In the genomic region with DNA sequence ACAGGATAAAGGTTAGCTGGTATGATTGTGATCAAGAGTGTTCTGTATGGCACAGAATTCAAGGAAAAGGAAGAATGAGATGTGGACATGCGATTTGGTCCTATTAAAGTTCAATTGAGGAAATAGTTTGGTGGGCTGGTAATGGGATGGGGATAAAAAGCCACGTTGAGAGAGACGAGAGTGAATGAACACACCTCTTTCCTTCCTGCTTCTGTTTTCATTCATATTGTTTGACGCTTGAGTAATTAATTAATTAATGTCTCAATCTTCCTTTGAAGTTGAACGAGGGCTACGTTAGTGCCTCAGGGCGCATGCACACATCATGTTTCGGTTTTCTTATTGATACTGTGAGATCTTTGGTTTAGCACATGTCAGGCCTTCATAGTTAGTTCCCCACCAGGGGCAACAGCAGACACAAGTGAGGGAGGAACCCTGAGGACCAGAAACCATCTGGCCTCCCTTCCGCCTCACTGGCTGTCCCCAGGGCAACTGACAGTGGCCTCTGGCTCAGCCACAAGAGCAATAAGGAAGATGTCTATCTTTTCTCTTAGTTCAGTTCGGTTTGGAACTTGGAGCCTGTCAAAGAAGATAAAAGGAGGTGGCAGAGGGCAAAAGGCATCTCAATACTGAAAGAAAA, we compare ENCODE assay signal across 14 cellular contexts.
DNase-seq lines count a peak whose midpoint lies in the region; ATAC-seq, FAIRE-seq and TF ChIP-seq lines count a peak whose summit lies in the region.
"Had no signal": no experiment of that assay in that cellular context is flagged by ENCODE, and none has a peak within 500 bp of the region (broad histone marks: within the 10 kb centered on the region; RNA-seq: fewer than 3 reads in every experiment).

No MANE protein-coding gene starts in this region.

- peak; percentile 25 for DNase-seq in DMS 273 treated with DMSO at 0.1 percent for 48 hours (lab: John Stamatoyannopoulos, UW)
- peak; percentile 5 for DNase-seq in GM12878 (ENCODE audit: low read depth, low spot score)
- no peak for DNase-seq in Ammon's horn (ENCODE audit: low spot score)
- DNase-seq in NCI-H2107 treated with DMSO at 0.1 percent for 48 hours (lab: John Stamatoyannopoulos, UW; ENCODE audit: unreplicated experiment) = no peak
- no peak for DNase-seq in effector CD4-positive, alpha-beta T cell
- no peak for DNase-seq in NCI-H128 (lab: John Stamatoyannopoulos, UW; ENCODE audit: unreplicated experiment)
- DNase-seq: activated CD4-positive, alpha-beta T cell treated with anti-CD3 and anti-CD28 coated beads, Interleukin-2, amount 50 U/mL, for 48 hours; posterior cingulate gyrus had no signal

- no peak overlapping the region for H2AFZ ChIP-seq in GM12878 (ENCODE audit: control insufficient read depth, low read depth, low read length)

- H3K9ac ChIP-seq in GM12878 (ENCODE audit: control insufficient read depth, insufficient read depth, low read length) = no peak overlapping the region

- RAD21 ChIA-PET in GM12878 (lab: Charles Lee; ENCODE audit: unreplicated experiment) = no interaction called here

- ATAC-seq in GM19463 (IDR thresholded peaks at IDR 0.05; ENCODE audit: unreplicated experiment) (peak; percentile 94), HG03378 (IDR thresholded peaks at IDR 0.05; ENCODE audit: unreplicated experiment) (peak; percentile 60), GM12878 (peak; percentile 97)
- ATAC-seq: activated naive CD4-positive, alpha-beta T cell treated with anti-CD3 and anti-CD28 coated beads, Interleukin-2, amount 50 U/mL, for 72 hours; gastroesophageal sphincter had no signal

- no peak for TF ChIP-seq EP300 in GM12878 (IDR thresholded peaks at IDR 0.05; ENCODE audit: borderline replicate concordance in 1 of 2, control insufficient read depth in 1 of 2, low read depth in 2 of 2, low read length in 2 of 2)

- no peak for TF ChIP-seq RAD21 in GM12878 (IDR thresholded peaks at IDR 0.05; ENCODE audit: insufficient read depth, low read depth, low read length)

- no peaks in the 10 kb centered on the region; a peak in 1 of 4 replicates for H3K27me3 ChIP-seq in GM12878 (replicated peaks in 1 of 2; ENCODE audit: control insufficient read depth in 2 of 2, insufficient read depth in 2 of 2, low read length in 1 of 2)
- H3K27me3 ChIP-seq: gastroesophageal sphincter had no signal

- POLR2A ChIA-PET in GM12878 (lab: Charles Lee) = no interaction called here

- SMC1A ChIA-PET in GM12878 (lab: Charles Lee; ENCODE audit: uncharacterized antibody, unreplicated experiment) = no interaction called here

- no peaks in the 10 kb centered on the region for H3K36me3 ChIP-seq in GM12878 (ENCODE audit: control insufficient read depth in 2 of 2, insufficient read depth in 2 of 2, low read length in 1 of 2)
- H3K36me3 ChIP-seq: gastroesophageal sphincter had no signal

- H3K4me3 ChIP-seq in GM12878 = no peak overlapping the region
- H3K4me3 ChIP-seq: gastroesophageal sphincter, lung, SK-N-MC had no signal

- H3K9me3 ChIP-seq in GM12878 (replicated peaks; ENCODE audit: control insufficient read depth, insufficient read depth, low read length) = no peaks in the 10 kb centered on the region; the same call in 2 of the 3 replicates
- H3K9me3 ChIP-seq: gastroesophageal sphincter had no signal

- no peak for FAIRE-seq in GM12878 (lab: Jason Lieb, UNC)

- in situ Hi-C loops in GM12878 (cut with MboI) = no loop called here

- no TSS peak for BruUV-seq in GM12878 (replicated peaks; lab: Mats Ljungman, UMichigan)

- H3K79me2 ChIP-seq in GM12878 (ENCODE audit: control insufficient read depth, insufficient read depth, low read length) = no peaks in the 10 kb centered on the region

- H3K4me1 ChIP-seq in GM12878 (ENCODE audit: control insufficient read depth, insufficient read depth, low read length) = no peaks in the 10 kb centered on the region
- H3K4me1 ChIP-seq: gastroesophageal sphincter had no signal

- WGBS in GM12878 (ENCODE audit: insufficient coverage, insufficient replicate concordance, low lambda C conversion rate, missing lambda C conversion rate) = 7% methylated on average over 10 of the region's 10 CpGs

- no peak overlapping the region for H3K27ac ChIP-seq in GM12878 (ENCODE audit: control insufficient read depth, insufficient read depth)
- H3K27ac ChIP-seq: gastroesophageal sphincter, SK-N-MC had no signal

- intact Hi-C loops in GM12878 (cut with micrococcal nuclease; ENCODE audit: unreplicated experiment) = no loop called here

- H4K20me1 ChIP-seq in GM12878 (ENCODE audit: control insufficient read depth, insufficient read depth) = no peaks in the 10 kb centered on the region

- H3K4me2 ChIP-seq in GM12878 (ENCODE audit: control insufficient read depth, insufficient read depth) = no peak overlapping the region

- no peak for TF ChIP-seq CTCF in GM12878 (IDR thresholded peaks at IDR 0.05 in 2 of 3, conservative IDR thresholded peaks at IDR 0.05 in 1 of 3; ENCODE audit: control insufficient read depth in 2 of 3, extremely low read depth in 1 of 3, insufficient read depth in 1 of 3, low read depth in 3 of 3, low read length in 3 of 3)

- TF ChIP-seq POLR2A in GM12878 (IDR thresholded peaks at IDR 0.05; ENCODE audit: low read depth, low read length) = no peak

- CTCF ChIA-PET in GM12878 (lab: Yijun Ruan, JAX) = interaction anchor here (0.7 kb wide), 1 partner anchor 66 kb away, joined by 7 read pairs; no protein-coding TSS in a partner anchor

TF ChIP-seq in GM12878, 131 proteins besides CTCF, POLR2A, EP300 and RAD21 (continues in another document):
- TF ChIP-seq BCL11A (IDR thresholded peaks at IDR 0.05; ENCODE audit: low read depth, low read length) = no peak
- TF ChIP-seq, protein P1, sequence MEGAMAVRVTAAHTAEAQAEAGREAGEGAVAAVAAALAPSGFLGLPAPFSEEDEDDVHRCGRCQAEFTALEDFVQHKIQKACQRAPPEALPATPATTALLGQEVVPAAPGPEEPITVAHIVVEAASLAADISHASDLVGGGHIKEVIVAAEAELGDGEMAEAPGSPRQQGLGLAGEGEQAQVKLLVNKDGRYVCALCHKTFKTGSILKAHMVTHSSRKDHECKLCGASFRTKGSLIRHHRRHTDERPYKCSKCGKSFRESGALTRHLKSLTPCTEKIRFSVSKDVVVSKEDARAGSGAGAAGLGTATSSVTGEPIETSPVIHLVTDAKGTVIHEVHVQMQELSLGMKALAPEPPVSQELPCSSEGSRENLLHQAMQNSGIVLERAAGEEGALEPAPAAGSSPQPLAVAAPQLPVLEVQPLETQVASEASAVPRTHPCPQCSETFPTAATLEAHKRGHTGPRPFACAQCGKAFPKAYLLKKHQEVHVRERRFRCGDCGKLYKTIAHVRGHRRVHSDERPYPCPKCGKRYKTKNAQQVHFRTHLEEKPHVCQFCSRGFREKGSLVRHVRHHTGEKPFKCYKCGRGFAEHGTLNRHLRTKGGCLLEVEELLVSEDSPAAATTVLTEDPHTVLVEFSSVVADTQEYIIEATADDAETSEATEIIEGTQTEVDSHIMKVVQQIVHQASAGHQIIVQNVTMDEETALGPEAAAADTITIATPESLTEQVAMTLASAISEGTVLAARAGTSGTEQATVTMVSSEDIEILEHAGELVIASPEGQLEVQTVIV (IDR thresholded peaks at IDR 0.05; ENCODE audit: borderline replicate concordance, partially characterized antibody) = no peak
- TF ChIP-seq CREM (IDR thresholded peaks at IDR 0.05; ENCODE audit: low read depth) = no peak
- no peak for TF ChIP-seq RBBP5 (conservative IDR thresholded peaks at IDR 0.05)
- no peak for TF ChIP-seq EED (IDR thresholded peaks at IDR 0.05; ENCODE audit: low read depth)
- TF ChIP-seq, protein P2, sequence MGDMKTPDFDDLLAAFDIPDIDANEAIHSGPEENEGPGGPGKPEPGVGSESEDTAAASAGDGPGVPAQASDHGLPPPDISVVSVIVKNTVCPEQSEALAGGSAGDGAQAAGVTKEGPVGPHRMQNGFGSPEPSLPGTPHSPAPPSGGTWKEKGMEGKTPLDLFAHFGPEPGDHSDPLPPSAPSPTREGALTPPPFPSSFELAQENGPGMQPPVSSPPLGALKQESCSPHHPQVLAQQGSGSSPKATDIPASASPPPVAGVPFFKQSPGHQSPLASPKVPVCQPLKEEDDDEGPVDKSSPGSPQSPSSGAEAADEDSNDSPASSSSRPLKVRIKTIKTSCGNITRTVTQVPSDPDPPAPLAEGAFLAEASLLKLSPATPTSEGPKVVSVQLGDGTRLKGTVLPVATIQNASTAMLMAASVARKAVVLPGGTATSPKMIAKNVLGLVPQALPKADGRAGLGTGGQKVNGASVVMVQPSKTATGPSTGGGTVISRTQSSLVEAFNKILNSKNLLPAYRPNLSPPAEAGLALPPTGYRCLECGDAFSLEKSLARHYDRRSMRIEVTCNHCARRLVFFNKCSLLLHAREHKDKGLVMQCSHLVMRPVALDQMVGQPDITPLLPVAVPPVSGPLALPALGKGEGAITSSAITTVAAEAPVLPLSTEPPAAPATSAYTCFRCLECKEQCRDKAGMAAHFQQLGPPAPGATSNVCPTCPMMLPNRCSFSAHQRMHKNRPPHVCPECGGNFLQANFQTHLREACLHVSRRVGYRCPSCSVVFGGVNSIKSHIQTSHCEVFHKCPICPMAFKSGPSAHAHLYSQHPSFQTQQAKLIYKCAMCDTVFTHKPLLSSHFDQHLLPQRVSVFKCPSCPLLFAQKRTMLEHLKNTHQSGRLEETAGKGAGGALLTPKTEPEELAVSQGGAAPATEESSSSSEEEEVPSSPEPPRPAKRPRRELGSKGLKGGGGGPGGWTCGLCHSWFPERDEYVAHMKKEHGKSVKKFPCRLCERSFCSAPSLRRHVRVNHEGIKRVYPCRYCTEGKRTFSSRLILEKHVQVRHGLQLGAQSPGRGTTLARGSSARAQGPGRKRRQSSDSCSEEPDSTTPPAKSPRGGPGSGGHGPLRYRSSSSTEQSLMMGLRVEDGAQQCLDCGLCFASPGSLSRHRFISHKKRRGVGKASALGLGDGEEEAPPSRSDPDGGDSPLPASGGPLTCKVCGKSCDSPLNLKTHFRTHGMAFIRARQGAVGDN (IDR thresholded peaks at IDR 0.05) = peak; percentile 33; the same call in 1 of the 2 replicates
- no peak for TF ChIP-seq GATAD2B (conservative IDR thresholded peaks at IDR 0.05; ENCODE audit: low read depth)
- TF ChIP-seq BRCA1 (IDR thresholded peaks at IDR 0.05; ENCODE audit: low read depth, low read length) = no peak
- TF ChIP-seq, protein P3, sequence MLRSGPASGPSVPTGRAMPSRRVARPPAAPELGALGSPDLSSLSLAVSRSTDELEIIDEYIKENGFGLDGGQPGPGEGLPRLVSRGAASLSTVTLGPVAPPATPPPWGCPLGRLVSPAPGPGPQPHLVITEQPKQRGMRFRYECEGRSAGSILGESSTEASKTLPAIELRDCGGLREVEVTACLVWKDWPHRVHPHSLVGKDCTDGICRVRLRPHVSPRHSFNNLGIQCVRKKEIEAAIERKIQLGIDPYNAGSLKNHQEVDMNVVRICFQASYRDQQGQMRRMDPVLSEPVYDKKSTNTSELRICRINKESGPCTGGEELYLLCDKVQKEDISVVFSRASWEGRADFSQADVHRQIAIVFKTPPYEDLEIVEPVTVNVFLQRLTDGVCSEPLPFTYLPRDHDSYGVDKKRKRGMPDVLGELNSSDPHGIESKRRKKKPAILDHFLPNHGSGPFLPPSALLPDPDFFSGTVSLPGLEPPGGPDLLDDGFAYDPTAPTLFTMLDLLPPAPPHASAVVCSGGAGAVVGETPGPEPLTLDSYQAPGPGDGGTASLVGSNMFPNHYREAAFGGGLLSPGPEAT (IDR thresholded peaks at IDR 0.05; ENCODE audit: low read depth) = no peak

Comparison
In these comparisons a context has a peak if more than half of its experiments do, and no peak if none do; other contexts are left out.
1. DNase-seq: peak in DMS 273 treated with DMSO at 0.1 percent for 48 hours (single experiment) and GM12878 (single experiment); none in Ammon's horn (single experiment), NCI-H2107 treated with DMSO at 0.1 percent for 48 hours (single experiment), effector CD4-positive, alpha-beta T cell (single experiment) and NCI-H128 (single experiment).
2. Peak in every context shown above with its lines, with median percentiles within 50 percentile points of each other: ATAC-seq.